30 cellular contexts compared by ENCODE assay signal in genomic region chr21:42775891-42776290, GRCh38.
"Had no signal": no experiment of that assay in that cellular context is flagged by ENCODE, and none has a peak within 500 bp of the region (broad histone marks: within the 10 kb centered on the region; RNA-seq: fewer than 3 reads in every experiment).

No MANE protein-coding gene starts in this region.

- H3K27me3 Mint-ChIP-seq: naive thymus-derived CD8-positive, alpha-beta T cell had no signal

- H3K27ac ChIP-seq: neutrophil, ovary, parathyroid adenoma, psoas muscle, right lobe of liver, sigmoid colon, suprapubic skin, testis, tibial artery, transverse colon, vagina had no signal

- H3K79me2 ChIP-seq: parathyroid adenoma had no signal

- H3K9me3 ChIP-seq: neutrophil, ovary, psoas muscle, right lobe of liver, sigmoid colon, suprapubic skin, testis, tibial artery, transverse colon, vagina had no signal

- H3K27me3 ChIP-seq: ovary, right lobe of liver, testis, vagina had no signal

- H3K4me3 Mint-ChIP-seq: naive thymus-derived CD8-positive, alpha-beta T cell; natural killer cell treated with Interleukin-12 subunit alpha and Interleukin-12 subunit beta and Interleukin-15 and Interleukin-18, amount 100 ng/mL, for 72 hours; nephron progenitor cell; neural crest cell; stimulated activated memory B cell treated with anti-CD40 and anti-IgM and Interleukin-4, amounts not matched to agents 10 μg/mL and 1 μg/mL and 100 μg/mL, for 72 hours; stimulated activated naive CD8-positive, alpha-beta T cell treated with anti-CD3 and anti-CD28 coated beads, Interleukin-15, amount 100 ng/mL, for 72 hours; type B pancreatic cell had no signal

- H3K36me3 Mint-ChIP-seq: natural killer cell treated with Interleukin-12 subunit alpha and Interleukin-12 subunit beta and Interleukin-15 and Interleukin-18, amount 100 ng/mL, for 72 hours; stimulated activated memory B cell treated with anti-CD40 and anti-IgM and Interleukin-4, amounts not matched to agents 10 μg/mL and 1 μg/mL and 100 μg/mL, for 72 hours had no signal

- H3K4me1 ChIP-seq: psoas muscle, right lobe of liver had no signal

- H2AFZ ChIP-seq: parathyroid adenoma had no signal

- H3K36me3 ChIP-seq: neutrophil, ovary, right lobe of liver, suprapubic skin had no signal

- H3K9me3 Mint-ChIP-seq: naive thymus-derived CD8-positive, alpha-beta T cell; natural killer cell treated with Interleukin-12 subunit alpha and Interleukin-12 subunit beta and Interleukin-15 and Interleukin-18, amount 100 ng/mL, for 72 hours; neural crest cell; stimulated activated memory B cell treated with anti-CD40 and anti-IgM and Interleukin-4, amounts not matched to agents 10 μg/mL and 1 μg/mL and 100 μg/mL, for 72 hours; stimulated activated naive CD8-positive, alpha-beta T cell treated with anti-CD3 and anti-CD28 coated beads, Interleukin-15, amount 100 ng/mL, for 72 hours; type B pancreatic cell had no signal

- DNase-seq: naive thymus-derived CD8-positive, alpha-beta T cell; nephron progenitor cell; nucleus accumbens; ovary; psoas muscle; right cardiac atrium; right lobe of liver; sigmoid colon; small intestine; stimulated activated CD4-positive, alpha-beta T cell treated with anti-CD3 and anti-CD28 coated beads, Interleukin-15, amount 100 ng/mL, for 24 hours; stimulated activated CD4-positive, alpha-beta T cell treated with anti-CD3 and anti-CD28 coated beads, Interleukin-2, amount 100 ng/mL, for 24 hours; stimulated activated CD4-positive, alpha-beta T cell treated with anti-CD3 and anti-CD28 coated beads, Interleukin-2, amount 100 ng/mL, for 48 hours; stimulated activated CD4-positive, alpha-beta T cell treated with anti-CD3 and anti-CD28 coated beads, Interleukin-4, amount 100 ng/mL, for 24 hours; stimulated activated CD8-positive, alpha-beta memory T cell treated with anti-CD3 and anti-CD28 coated beads, Interleukin-4, amount 100 ng/mL, for 48 hours; stimulated activated naive CD4-positive, alpha-beta T cell; stimulated activated naive CD8-positive, alpha-beta T cell treated with anti-CD3 and anti-CD28 coated beads, Interleukin-15, amount 100 ng/mL, for 72 hours; stimulated activated naive CD8-positive, alpha-beta T cell treated with anti-CD3 and anti-CD28 coated beads, Interleukin-15, Interleukin-2, amounts not matched to agents 100 U/mL and 50 U/mL, for 24 hours; substantia nigra; testis; tibial artery; transverse colon had no signal

- H3K27ac Mint-ChIP-seq: natural killer cell treated with Interleukin-12 subunit alpha and Interleukin-12 subunit beta and Interleukin-15 and Interleukin-18, amount 100 ng/mL, for 72 hours; nephron progenitor cell; progenitor cell of endocrine pancreas; stimulated activated memory B cell treated with anti-CD40 and anti-IgM and Interleukin-4, amounts not matched to agents 10 μg/mL and 1 μg/mL and 100 μg/mL, for 72 hours; type B pancreatic cell had no signal

- ATAC-seq: naive thymus-derived CD8-positive, alpha-beta T cell; psoas muscle; stimulated activated memory B cell treated with anti-CD40 and anti-IgM and Interleukin-4, amounts not matched to agents 10 μg/mL and 1 μg/mL and 100 μg/mL, for 72 hours; stimulated activated naive CD8-positive, alpha-beta T cell treated with anti-CD3 and anti-CD28 coated beads, Interleukin-15, amount 100 ng/mL, for 72 hours; stimulated activated naive CD8-positive, alpha-beta T cell treated with anti-CD3 and anti-CD28 coated beads, Interleukin-15, Interleukin-2, amounts not matched to agents 100 U/mL and 50 U/mL, for 24 hours had no signal

- H3K9ac ChIP-seq: parathyroid adenoma had no signal

- H3K4me3 ChIP-seq: ovary, psoas muscle, right lobe of liver, sigmoid colon, suprapubic skin, testis, tibial artery, transverse colon, vagina had no signal
